In the genomic region with DNA sequence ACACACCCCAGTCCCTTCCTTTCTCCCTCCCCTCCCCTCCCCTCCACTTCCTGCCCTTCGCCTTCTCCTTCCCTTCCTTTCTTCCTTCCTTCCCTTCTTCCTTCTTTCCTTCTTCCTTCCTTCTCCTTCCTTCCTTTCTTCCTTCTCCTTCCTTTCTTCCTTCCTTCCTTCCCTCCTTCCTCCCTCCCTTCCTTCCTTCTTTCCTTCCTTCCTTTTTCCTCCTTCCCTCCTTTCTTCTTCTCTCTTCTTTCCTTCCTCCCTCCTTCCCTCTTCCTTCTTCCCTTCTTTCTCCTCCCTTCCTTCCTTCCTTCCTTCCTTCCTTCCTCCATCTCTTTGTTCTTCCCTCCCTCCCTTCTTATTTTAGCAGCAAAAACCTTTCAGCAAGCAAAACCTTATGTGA, we compare ENCODE assay signal across 24 cellular contexts.
"Had no signal": no experiment of that assay in that cellular context is flagged by ENCODE, and none has a peak within 500 bp of the region (broad histone marks: within the 10 kb centered on the region; RNA-seq: fewer than 3 reads in every experiment).

No MANE protein-coding gene starts in this region.

- H3K27ac ChIP-seq: dorsolateral prefrontal cortex, lower lobe of right lung, neural progenitor cell, prostate gland, testis had no signal

- H3K9ac ChIP-seq: neural progenitor cell had no signal

- H3K9me3 Mint-ChIP-seq: immature natural killer cell; natural killer cell treated with Interleukin-12 subunit alpha and Interleukin-12 subunit beta and Interleukin-15 and Interleukin-18, amount 100 ng/mL, for 72 hours; stimulated activated memory B cell treated with anti-CD40 and anti-IgM and Interleukin-4, amounts not matched to agents 10 μg/mL and 1 μg/mL and 100 μg/mL, for 72 hours had no signal

- H2AFZ ChIP-seq: neural progenitor cell had no signal

- H3K36me3 Mint-ChIP-seq: immature natural killer cell; mesothelial cell of epicardium; naive B cell; natural killer cell treated with Interleukin-12 subunit alpha and Interleukin-12 subunit beta and Interleukin-15 and Interleukin-18, amount 100 ng/mL, for 72 hours; neural progenitor cell; stimulated activated memory B cell treated with anti-CD40 and anti-IgM and Interleukin-4, amounts not matched to agents 10 μg/mL and 1 μg/mL and 100 μg/mL, for 72 hours had no signal

- H3K4me2 ChIP-seq: neural progenitor cell had no signal

- H3K27me3 ChIP-seq: neural progenitor cell, right atrium auricular region, sigmoid colon, testis, tibial nerve, upper lobe of right lung, uterus had no signal

- H3K27ac Mint-ChIP-seq: immature natural killer cell; natural killer cell treated with Interleukin-12 subunit alpha and Interleukin-12 subunit beta and Interleukin-15 and Interleukin-18, amount 100 ng/mL, for 72 hours; stimulated activated memory B cell treated with anti-CD40 and anti-IgM and Interleukin-4, amounts not matched to agents 10 μg/mL and 1 μg/mL and 100 μg/mL, for 72 hours had no signal

- ATAC-seq: mucosa of descending colon; natural killer cell treated with Interleukin-12 subunit alpha and Interleukin-12 subunit beta and Interleukin-15 and Interleukin-18, amount 100 ng/mL, for 72 hours; stimulated activated memory B cell treated with anti-CD40 and anti-IgM and Interleukin-4, amounts not matched to agents 10 μg/mL and 1 μg/mL and 100 μg/mL, for 72 hours; stimulated activated naive CD8-positive, alpha-beta T cell treated with anti-CD3 and anti-CD28 coated beads, Interleukin-15, Interleukin-2, amounts not matched to agents 100 U/mL and 50 U/mL, for 24 hours had no signal

- H3K9me3 ChIP-seq: lower lobe of right lung, mucosa of descending colon, prostate gland, right atrium auricular region, sigmoid colon, testis, tibial nerve, upper lobe of right lung, uterus had no signal

- H3K4me1 ChIP-seq: prostate gland, upper lobe of right lung, uterus had no signal

- H3K4me1 Mint-ChIP-seq: immature natural killer cell; naive B cell; stimulated activated memory B cell treated with anti-CD40 and anti-IgM and Interleukin-4, amounts not matched to agents 10 μg/mL and 1 μg/mL and 100 μg/mL, for 72 hours had no signal

- DNase-seq: dorsolateral prefrontal cortex; effector CD4-positive, alpha-beta T cell; hypothalamus; immature natural killer cell; islet precursor cell; kidney glomerular epithelial cell; left ventricle myocardium superior; lower lobe of right lung; mucosa of descending colon; naive B cell; sigmoid colon; stimulated activated CD4-positive, alpha-beta T cell treated with anti-CD3 and anti-CD28 coated beads, Interleukin-4, amount 100 ng/mL, for 4 hours; stimulated activated naive CD8-positive, alpha-beta T cell treated with anti-CD3 and anti-CD28 coated beads, Interleukin-15, Interleukin-2, amounts not matched to agents 100 U/mL and 50 U/mL, for 24 hours; substantia nigra; testis; upper lobe of right lung; uterus had no signal

- H3K4me3 ChIP-seq: dorsolateral prefrontal cortex, lower lobe of right lung, mucosa of descending colon, neural progenitor cell, prostate gland, right atrium auricular region, sigmoid colon, testis, tibial nerve, upper lobe of right lung, uterus had no signal

- H3K36me3 ChIP-seq: lower lobe of right lung, neural progenitor cell, prostate gland, right atrium auricular region, sigmoid colon, tibial nerve, upper lobe of right lung, uterus had no signal

- H3K4me3 Mint-ChIP-seq: immature natural killer cell; mesothelial cell of epicardium; naive B cell; natural killer cell treated with Interleukin-12 subunit alpha and Interleukin-12 subunit beta and Interleukin-15 and Interleukin-18, amount 100 ng/mL, for 72 hours; neural progenitor cell; stimulated activated memory B cell treated with anti-CD40 and anti-IgM and Interleukin-4, amounts not matched to agents 10 μg/mL and 1 μg/mL and 100 μg/mL, for 72 hours had no signal
